9 cellular contexts compared by ENCODE assay signal in genomic region chr15:91469627-91470567, GRCh38.
A peak's percentile ranks its signal among the peaks of the same experiment; 100 is the strongest.
DNase-seq lines count a peak whose midpoint lies in the region; ATAC-seq and TF ChIP-seq lines count a peak whose summit lies in the region.
"Had no signal": no experiment of that assay in that cellular context is flagged by ENCODE, and none has a peak within 500 bp of the region (broad histone marks: within the 10 kb centered on the region; RNA-seq: fewer than 3 reads in every experiment).

No MANE protein-coding gene starts in this region.

- H3K79me2 ChIP-seq in mammary epithelial cell (ENCODE audit: insufficient read depth, low read length): no peaks in the 10 kb centered on the region
- H3K79me2 ChIP-seq: parathyroid adenoma had no signal

- H3K9me3 ChIP-seq in upper lobe of right lung (no peaks in the 10 kb centered on the region), mammary epithelial cell (replicated peaks; ENCODE audit: insufficient read depth, low read length) (no peaks in the 10 kb centered on the region), testis (no peaks in the 10 kb centered on the region)

- no peak overlapping the region for H3K4me3 ChIP-seq in upper lobe of right lung
- no peak overlapping the region for H3K4me3 ChIP-seq in mammary epithelial cell (replicated peaks in 1 of 3; ENCODE audit: insufficient read depth in 1 of 3, low read depth in 2 of 3, low read length in 3 of 3)
- H3K4me3 ChIP-seq in testis: no peak overlapping the region

- BruUV-seq in mammary epithelial cell (replicated peaks; lab: Mats Ljungman, UMichigan): no TSS peak

- TF ChIP-seq POLR2A in testis (IDR thresholded peaks at IDR 0.05): no peak

- no peak overlapping the region for H3K4me2 ChIP-seq in mammary epithelial cell (ENCODE audit: insufficient read depth, low read depth, low read length)

- H3K4me1 ChIP-seq in upper lobe of right lung (peaks cover 3% of the 10 kb centered on the region), mammary epithelial cell (ENCODE audit: insufficient read depth, low read length) (peaks cover 4% of the 10 kb centered on the region), testis (no peaks in the 10 kb centered on the region)
- H3K4me1 ChIP-seq: parathyroid adenoma had no signal

- H2AFZ ChIP-seq in mammary epithelial cell (ENCODE audit: low read depth, low read length): no peak overlapping the region
- H2AFZ ChIP-seq: parathyroid adenoma had no signal

- no peaks in the 10 kb centered on the region for H4K20me1 ChIP-seq in mammary epithelial cell (ENCODE audit: insufficient read depth, low read length)

- TF ChIP-seq CTCF in upper lobe of right lung (IDR thresholded peaks at IDR 0.05) (no peak), mammary epithelial cell (conservative IDR thresholded peaks at IDR 0.05 in 1 of 2, IDR thresholded peaks at IDR 0.05 in 1 of 2; ENCODE audit: extremely low read depth in 1 of 2, insufficient read depth in 1 of 2, low read depth in 1 of 2, low read length in 2 of 2) (no peak), GM10248 (IDR thresholded peaks at IDR 0.05; ENCODE audit: control extremely low read depth, extremely low read depth, low read depth, missing control alignments) (no peak), testis (IDR thresholded peaks at IDR 0.05) (no peak)

- H3K27me3 ChIP-seq in upper lobe of right lung (no peaks in the 10 kb centered on the region), mammary epithelial cell (ENCODE audit: insufficient read depth, low read length) (no peaks in the 10 kb centered on the region), testis (no peaks in the 10 kb centered on the region)

- no peak for ATAC-seq in Right ventricle myocardium superior (ENCODE audit: poor library complexity)
- peak; percentile 62 for ATAC-seq in upper lobe of right lung

- POLR2A ChIA-PET in GM10248 (lab: Yijun Ruan, JAX): no interaction called here

- dilution Hi-C loops in mammary epithelial cell (cut with HindIII; ENCODE audit: low sequenced_read_pairs): no loop called here

- peak; percentile 83 for DNase-seq in cardiac septum (ENCODE audit: low spot score)
- DNase-seq in Right ventricle myocardium superior: no peak
- peak; percentile 39 for DNase-seq in activated T-helper 9 cell treated with anti-CD3 and anti-CD28 coated beads, Interleukin-2, amount 50 U/mL, for 16 hours (ENCODE audit: low read depth)
- DNase-seq in stimulated activated CD4-positive, alpha-beta T cell treated with anti-CD3 and anti-CD28 coated beads, Interleukin-12 subunit alpha, Interleukin-12 subunit beta, amount 100 ng/mL, for 4 hours: peak; percentile 48
- DNase-seq in upper lobe of right lung: no peak
- DNase-seq in mammary epithelial cell: no peak
- DNase-seq in GM10248 (ENCODE audit: extremely low spot score): no peak
- no peak for DNase-seq in testis

- H3K27ac ChIP-seq in upper lobe of right lung (no peak overlapping the region), mammary epithelial cell (ENCODE audit: insufficient read depth, low read depth, low read length) (no peak overlapping the region), testis (no peak overlapping the region)
- H3K27ac ChIP-seq: parathyroid adenoma had no signal

- no peak overlapping the region for H3K9ac ChIP-seq in mammary epithelial cell (ENCODE audit: insufficient read depth, low read length)
- H3K9ac ChIP-seq: parathyroid adenoma had no signal

- CTCF ChIA-PET in mammary epithelial cell (lab: Charles Lee; ENCODE audit: low non-redundant PET) (no interaction called here), GM10248 (lab: Yijun Ruan, JAX) (no interaction called here)

- WGBS in mammary epithelial cell (ENCODE audit: low coverage, missing lambda C conversion rate): 69% methylated on average over 16 of the region's 17 CpGs
- WGBS in testis, 2 donors: 60 to 63% methylated on average over 17 of the region's 17 CpGs

- in situ Hi-C loops in mammary epithelial cell (cut with MboI; ENCODE audit: low sequenced_read_pairs in 2 of 2): no loop called here

- intact Hi-C loops in cardiac septum (cut with DNase I): no loop called here
- intact Hi-C loops in Right ventricle myocardium superior (cut with DNase I): no loop called here
- intact Hi-C loops in upper lobe of right lung (cut with DNase I): no loop called here
- intact Hi-C loops in mammary epithelial cell (cut with micrococcal nuclease): no loop called here
- intact Hi-C loops in testis (cut with DNase I; ENCODE audit: low total_unique reads): no loop called here

- H3K36me3 ChIP-seq in upper lobe of right lung (no peaks in the 10 kb centered on the region), mammary epithelial cell (ENCODE audit: insufficient read depth, low read length) (no peaks in the 10 kb centered on the region), testis (ENCODE audit: low read depth, missing control alignments) (no peaks in the 10 kb centered on the region)

Comparison
In these comparisons a context has a peak if more than half of its experiments do, and no peak if none do; other contexts are left out.
1. DNase-seq: peak in cardiac septum (single experiment), activated T-helper 9 cell treated with anti-CD3 and anti-CD28 coated beads, Interleukin-2, amount 50 U/mL, for 16 hours (single experiment) and stimulated activated CD4-positive, alpha-beta T cell treated with anti-CD3 and anti-CD28 coated beads, Interleukin-12 subunit alpha, Interleukin-12 subunit beta, amount 100 ng/mL, for 4 hours (single experiment); none in Right ventricle myocardium superior (single experiment), upper lobe of right lung (single experiment), mammary epithelial cell (single experiment), GM10248 (single experiment) and testis (single experiment).